Comparison of ENCODE assay signal across 1 cellular context in genomic region chr3:183540501-183541234, GRCh38.
TF ChIP-seq lines count a peak whose summit lies in the region.

No MANE protein-coding gene starts in this region.

TF ChIP-seq in SK-N-SH, 30 proteins besides CTCF, POLR2A, EP300 and RAD21 (continued from another document):
- TF ChIP-seq TEAD4 (IDR thresholded peaks at IDR 0.05; ENCODE audit: borderline replicate concordance, insufficient read depth) (no peak), RXRA (IDR thresholded peaks at IDR 0.05; ENCODE audit: borderline replicate concordance, low read depth) (no peak), USF2 (IDR thresholded peaks at IDR 0.05; ENCODE audit: borderline replicate concordance, low read depth, low read length) (no peak), GABPA (IDR thresholded peaks at IDR 0.05; ENCODE audit: low read depth) (no peak), POLR2AphosphoS5 (IDR thresholded peaks at IDR 0.05; ENCODE audit: low read depth, low read length) (no peak), RFX5 (IDR thresholded peaks at IDR 0.05; ENCODE audit: low read length) (no peak)
- TF ChIP-seq, protein P1, sequence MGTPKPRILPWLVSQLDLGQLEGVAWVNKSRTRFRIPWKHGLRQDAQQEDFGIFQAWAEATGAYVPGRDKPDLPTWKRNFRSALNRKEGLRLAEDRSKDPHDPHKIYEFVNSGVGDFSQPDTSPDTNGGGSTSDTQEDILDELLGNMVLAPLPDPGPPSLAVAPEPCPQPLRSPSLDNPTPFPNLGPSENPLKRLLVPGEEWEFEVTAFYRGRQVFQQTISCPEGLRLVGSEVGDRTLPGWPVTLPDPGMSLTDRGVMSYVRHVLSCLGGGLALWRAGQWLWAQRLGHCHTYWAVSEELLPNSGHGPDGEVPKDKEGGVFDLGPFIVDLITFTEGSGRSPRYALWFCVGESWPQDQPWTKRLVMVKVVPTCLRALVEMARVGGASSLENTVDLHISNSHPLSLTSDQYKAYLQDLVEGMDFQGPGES (IDR thresholded peaks at IDR 0.05; ENCODE audit: low read depth, low read length): no peak
- TF ChIP-seq, protein P2, sequence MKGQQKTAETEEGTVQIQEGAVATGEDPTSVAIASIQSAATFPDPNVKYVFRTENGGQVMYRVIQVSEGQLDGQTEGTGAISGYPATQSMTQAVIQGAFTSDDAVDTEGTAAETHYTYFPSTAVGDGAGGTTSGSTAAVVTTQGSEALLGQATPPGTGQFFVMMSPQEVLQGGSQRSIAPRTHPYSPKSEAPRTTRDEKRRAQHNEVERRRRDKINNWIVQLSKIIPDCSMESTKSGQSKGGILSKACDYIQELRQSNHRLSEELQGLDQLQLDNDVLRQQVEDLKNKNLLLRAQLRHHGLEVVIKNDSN (IDR thresholded peaks at IDR 0.05; ENCODE audit: borderline replicate concordance, low read depth): no peak
